Comparison of ENCODE assay signal across 18 cellular contexts in the genomic region with DNA sequence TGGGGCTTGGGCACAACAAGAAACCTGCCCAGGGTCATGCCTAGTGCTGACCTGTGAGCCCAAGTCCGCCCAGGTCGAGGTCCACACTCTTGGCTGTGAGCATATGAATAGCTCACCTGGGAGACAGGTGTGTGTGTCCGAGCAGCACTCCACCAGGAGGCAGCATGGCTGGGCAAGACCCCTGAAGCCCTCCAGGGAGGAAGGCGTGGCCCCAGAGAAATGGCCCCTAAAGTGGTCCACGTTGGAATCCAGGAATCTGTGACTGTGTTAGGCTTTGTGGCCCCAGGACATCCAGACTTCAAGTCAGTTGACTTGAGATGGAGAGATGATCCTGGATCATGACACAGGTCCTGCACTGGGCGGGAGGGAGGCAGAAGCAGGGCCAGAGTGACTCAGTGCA.
DNase-seq lines count a peak whose midpoint lies in the region; ATAC-seq, FAIRE-seq and TF ChIP-seq lines count a peak whose summit lies in the region.
"Had no signal": no experiment of that assay in that cellular context is flagged by ENCODE, and none has a peak within 500 bp of the region (broad histone marks: within the 10 kb centered on the region; RNA-seq: fewer than 3 reads in every experiment).

No MANE protein-coding gene starts in this region.

- no peak overlapping the region for H3K14ac ChIP-seq in H9 (ENCODE audit: insufficient read depth, low read length)

- no peaks in the 10 kb centered on the region for H3K27me3 ChIP-seq in H9 (ENCODE audit: insufficient read depth, low read length)
- H3K27me3 ChIP-seq in lower lobe of right lung (ENCODE audit: low read depth), result peaks cover 5% of the 10 kb centered on the region

- no peak overlapping the region for H4K5ac ChIP-seq in H9 (ENCODE audit: insufficient read length, low read depth, low read length)

- no peak overlapping the region for H2BK12ac ChIP-seq in H9 (ENCODE audit: insufficient read length, low read depth, low read length)

- intact Hi-C loops in lower lobe of right lung (cut with DNase I), result no loop called here

- no peak overlapping the region for H3K23ac ChIP-seq in H9 (ENCODE audit: insufficient read length, low read depth, low read length)

- H3K4ac ChIP-seq in H9 (ENCODE audit: low read depth, low read length), result no peak overlapping the region

- peak; percentile 24 for DNase-seq in H9
- peak; percentile 23 for DNase-seq in activated CD8-positive, alpha-beta memory T cell treated with anti-CD3 and anti-CD28 coated beads, Interleukin-2, amount 50 U/mL, for 48 hours
- peak; percentile 19 for DNase-seq in lower lobe of right lung
- DNase-seq in stimulated activated CD8-positive, alpha-beta memory T cell treated with anti-CD3 and anti-CD28 coated beads, Interleukin-4, amount 100 ng/mL, for 48 hours, result peak; percentile 5
- no peak for DNase-seq in RCC 7860 (ENCODE audit: low spot score)
- DNase-seq in SIG-M5 treated with dmso at 0.1 percent for 504 hours (lab: John Stamatoyannopoulos, UW; ENCODE audit: unreplicated experiment), result no peak
- no peak for DNase-seq in stimulated activated CD4-positive, alpha-beta T cell treated with anti-CD3 and anti-CD28 coated beads, Interleukin-4, amount 100 ng/mL, for 4 hours
- DNase-seq: ACHN, AML-193, Caco-2, DMS153, GM23248, NCI-H1436, NCI-H2029 treated with DMSO at 0.1 percent for 48 hours, NCI-H510A, NCI-H774, PC-3 had no signal

- H3K56ac ChIP-seq in H9 (ENCODE audit: insufficient read length, low read depth, low read length), result no peak overlapping the region

- H2BK5ac ChIP-seq in H9 (ENCODE audit: insufficient read length, low read length), result no peak overlapping the region

- no peak overlapping the region for H2BK15ac ChIP-seq in H9 (ENCODE audit: low read depth, low read length)

- no peak for ATAC-seq in lower lobe of right lung
- ATAC-seq: PC-3 had no signal

- no peaks in the 10 kb centered on the region for H3K36me3 ChIP-seq in lower lobe of right lung

- H3K4me3 Mint-ChIP-seq in H9, result no peak overlapping the region

- H3K79me1 ChIP-seq in H9 (ENCODE audit: insufficient read depth, low read depth, low read length, poor library complexity, severe bottlenecking), result no peaks in the 10 kb centered on the region

- H2BK20ac ChIP-seq in H9 (ENCODE audit: low read depth, low read length, poor library complexity, severe bottlenecking), result no peak overlapping the region

- H3K27ac Mint-ChIP-seq in H9, result no peak overlapping the region

- no peak overlapping the region for H4K91ac ChIP-seq in H9 (ENCODE audit: insufficient read length, low read depth, low read length)

- H3K4me3 ChIP-seq in lower lobe of right lung, result no peak overlapping the region
- H3K4me3 ChIP-seq: GM23248 had no signal

- H2AFZ ChIP-seq in H9 (ENCODE audit: low read length), result no peak overlapping the region
- H2AFZ ChIP-seq: GM23248 had no signal

- no peak overlapping the region for H2AK5ac ChIP-seq in H9 (ENCODE audit: insufficient read length, low read length)

- H3K18ac ChIP-seq in H9 (ENCODE audit: insufficient read length, low read depth, low read length), result no peak overlapping the region

- no peak overlapping the region for H4K8ac ChIP-seq in H9 (replicated peaks; ENCODE audit: insufficient read length, low read depth, low read length)

- no peaks in the 10 kb centered on the region for H3K23me2 ChIP-seq in H9 (ENCODE audit: insufficient read length, low read depth, low read length, poor library complexity, severe bottlenecking)

- no peak overlapping the region for H3K4me2 ChIP-seq in H9 (ENCODE audit: insufficient read depth, insufficient read length, low read length)

- H3K9me3 ChIP-seq in H9 (ENCODE audit: control insufficient read depth, low read depth, low read length) (no peaks in the 10 kb centered on the region), lower lobe of right lung (no peaks in the 10 kb centered on the region)
- H3K9me3 ChIP-seq: Caco-2 had no signal

- H3K79me2 ChIP-seq in H9 (ENCODE audit: insufficient read depth, low read length), result no peaks in the 10 kb centered on the region

- no peaks in the 10 kb centered on the region for H3K4me1 Mint-ChIP-seq in H9

- peaks cover 0 to 13% (median 2%) of the 10 kb centered on the region in 3 experiments; a peak in 4 of 7 replicates for H3K36me3 Mint-ChIP-seq in H9 (ENCODE audit: insufficient read depth in 1 of 3, low read depth in 3 of 3)

- H3K9ac ChIP-seq in H9 (ENCODE audit: extremely low read depth, insufficient read length, low read length), result no peak overlapping the region
- H3K9ac ChIP-seq: GM23248 had no signal

- H3K4me1 ChIP-seq in H9 (ENCODE audit: insufficient read depth, low read length) (no peaks in the 10 kb centered on the region), lower lobe of right lung (no peaks in the 10 kb centered on the region)
- H3K4me1 ChIP-seq: Caco-2 had no signal

- WGBS in H9 (ENCODE audit: extremely low coverage, insufficient read length, low lambda C conversion rate), result no CpG with 5 or more reads among the region's 6 CpGs

- H3K9me3 Mint-ChIP-seq in H9, result peaks cover 18 to 24% of the 10 kb centered on the region in 2 experiments

- H3T11ph ChIP-seq in H9 (ENCODE audit: low read length), result no peak overlapping the region

- H4K20me1 ChIP-seq in H9 (ENCODE audit: control insufficient read depth, insufficient read depth, insufficient read length), result no peaks in the 10 kb centered on the region

- TF ChIP-seq CTCF in H9 (conservative IDR thresholded peaks at IDR 0.05) (no peak), lower lobe of right lung (IDR thresholded peaks at IDR 0.05) (no peak)

- H2BK120ac ChIP-seq in H9 (ENCODE audit: low read depth, low read length, poor library complexity, severe bottlenecking), result no peak overlapping the region

- FAIRE-seq in RCC 7860 (lab: Jason Lieb, UNC), result no peak
- FAIRE-seq: GM12892 had no signal

- H3K27ac ChIP-seq in H9 (ENCODE audit: insufficient read length, low read depth, low read length), result no peak overlapping the region
- no peak overlapping the region for H3K27ac ChIP-seq in lower lobe of right lung
- H3K27ac ChIP-seq: GM23248 had no signal

- H3K27me3 Mint-ChIP-seq in H9 (ENCODE audit: low read depth), result no peaks in the 10 kb centered on the region; the same call in none of the 2 replicates

Comparison
In these comparisons a context has a peak if more than half of its experiments do, and no peak if none do; other contexts are left out.
1. DNase-seq: peak in H9 (single experiment), activated CD8-positive, alpha-beta memory T cell treated with anti-CD3 and anti-CD28 coated beads, Interleukin-2, amount 50 U/mL, for 48 hours (single experiment), lower lobe of right lung (single experiment) and stimulated activated CD8-positive, alpha-beta memory T cell treated with anti-CD3 and anti-CD28 coated beads, Interleukin-4, amount 100 ng/mL, for 48 hours (single experiment); none in RCC 7860 (single experiment), SIG-M5 treated with dmso at 0.1 percent for 504 hours (single experiment) and stimulated activated CD4-positive, alpha-beta T cell treated with anti-CD3 and anti-CD28 coated beads, Interleukin-4, amount 100 ng/mL, for 4 hours (0 of 2).